ENCODE assay signal across 26 cellular contexts in the genomic region with DNA sequence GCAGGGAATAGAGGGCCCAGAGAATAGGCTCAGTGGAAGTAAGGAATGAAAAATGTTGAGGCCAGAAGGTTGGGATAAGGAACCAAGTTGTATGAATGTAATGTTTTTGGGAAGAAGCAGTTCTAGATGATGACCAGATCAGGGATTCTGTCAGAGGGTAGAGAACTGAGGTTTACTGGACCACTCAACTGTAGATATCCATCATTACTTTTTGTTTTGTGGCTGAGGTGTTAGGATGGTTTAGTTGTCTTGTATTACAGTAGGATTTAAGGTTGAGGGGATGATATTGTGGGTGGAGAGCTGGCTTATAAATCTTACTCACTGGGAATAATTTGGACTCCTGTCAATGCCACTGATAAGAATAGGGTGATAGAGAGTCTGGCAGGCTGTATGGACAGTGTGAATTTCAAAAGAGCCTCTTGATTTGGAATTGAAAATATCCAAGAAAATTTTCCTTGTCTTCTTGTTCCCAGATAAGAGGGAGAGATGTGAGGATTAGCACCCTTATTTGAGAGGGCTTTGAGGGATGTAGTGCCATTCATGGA. TPM values are rescaled to one million over a fixed set of nuclear protein-coding genes. Genes with fewer than 3 reads are reported as not detected.
DNase-seq lines count a peak whose midpoint lies in the region; ATAC-seq and TF ChIP-seq lines count a peak whose summit lies in the region.
"Had no signal": no experiment of that assay in that cellular context is flagged by ENCODE, and none has a peak within 500 bp of the region (broad histone marks: within the 10 kb centered on the region; RNA-seq: fewer than 3 reads in every experiment).

No MANE protein-coding gene starts in this region.

- TF ChIP-seq CTCF in HEK293 (tag by site-specific recombination; IDR thresholded peaks at IDR 0.05) = no peak
- TF ChIP-seq CTCF in mucosa of descending colon (IDR thresholded peaks at IDR 0.05) = no peak

- H3K36me3 Mint-ChIP-seq in activated naive CD4-positive, alpha-beta T cell treated with anti-CD3 and anti-CD28 coated beads, Interleukin-2, amount 50 U/mL, for 72 hours = peaks cover 8 to 44% of the 10 kb centered on the region in 2 donors
- H3K36me3 Mint-ChIP-seq in T-helper 17 cell (ENCODE audit: low read depth) = peaks cover 2% of the 10 kb centered on the region
- H3K36me3 Mint-ChIP-seq: CD4-positive, CD25-positive, alpha-beta regulatory T cell; stimulated activated naive B cell treated with anti-CD40 and anti-IgM and Interleukin-4, amounts not matched to agents 10 μg/mL and 1 μg/mL and 100 μg/mL, for 72 hours had no signal

- no peaks in the 10 kb centered on the region for H3K36me3 ChIP-seq in HEK293 (ENCODE audit: control insufficient read depth in 2 of 2, insufficient read depth in 1 of 2, low read length in 2 of 2)
- no peaks in the 10 kb centered on the region for H3K36me3 ChIP-seq in mucosa of descending colon (ENCODE audit: low read depth)
- H3K36me3 ChIP-seq in SJCRH30 = no peaks in the 10 kb centered on the region
- H3K36me3 ChIP-seq: esophagus squamous epithelium, spleen, tibial artery had no signal

- H3K4me1 ChIP-seq in HEK293 (ENCODE audit: control insufficient read depth, insufficient read depth, low read length) (no peaks in the 10 kb centered on the region), mucosa of descending colon (ENCODE audit: low read depth) (peaks cover 4% of the 10 kb centered on the region), SJCRH30 (no peaks in the 10 kb centered on the region)
- H3K4me1 ChIP-seq: spleen, tibial artery had no signal

- H3K9me3 Mint-ChIP-seq in activated naive CD4-positive, alpha-beta T cell treated with anti-CD3 and anti-CD28 coated beads, Interleukin-2, amount 50 U/mL, for 72 hours = no peaks in the 10 kb centered on the region
- H3K9me3 Mint-ChIP-seq: stimulated activated naive B cell treated with anti-CD40 and anti-IgM and Interleukin-4, amounts not matched to agents 10 μg/mL and 1 μg/mL and 100 μg/mL, for 72 hours; T-helper 1 cell treated with Interleukin-12 subunit alpha and Interleukin-12 subunit beta and Interleukin-4 antibody, amounts not matched to agents 30 μg/mL and 1 μg/mL, for 36 hours had no signal

- peaks cover 16% of the 10 kb centered on the region for H3K4me1 Mint-ChIP-seq in T-helper 17 cell

- H3K27me3 ChIP-seq in SJCRH30 = no peaks in the 10 kb centered on the region
- H3K27me3 ChIP-seq: esophagus squamous epithelium, spleen, tibial artery had no signal

- CTCF ChIA-PET in HEK293 (lab: Yijun Ruan, JAX) = interaction anchor here (1.0 kb wide), 2 partner anchors 13 to 80 kb away, joined by 3 read pairs; no protein-coding TSS in a partner anchor

- intact Hi-C loops in mucosa of descending colon (cut with DNase I, micrococcal nuclease) = no loop called here

- no peak for DNase-seq in activated naive CD4-positive, alpha-beta T cell treated with anti-CD3 and anti-CD28 coated beads, Interleukin-2, amount 50 U/mL, for 72 hours (ENCODE audit: low spot score in 2 of 2)
- DNase-seq in activated naive CD4-positive, alpha-beta T cell treated with anti-CD3 and anti-CD28 coated beads, Interleukin-2, amount 50 U/mL, for 16 hours = no peak
- DNase-seq in mucosa of descending colon (no peak), SJCRH30 (no peak), T-helper 17 cell (no peak)
- DNase-seq: activated T-cell treated with anti-CD3 and anti-CD28 coated beads, Interleukin-2, amount 50 U/mL, for 1 hour; CD4-positive, CD25-positive, alpha-beta regulatory T cell; cortex of kidney; esophagus squamous epithelium; left cardiac atrium; naive thymus-derived CD4-positive, alpha-beta T cell; NCI-H1048; NCI-H1694 treated with DMSO at 0.1 percent for 48 hours; NCI-H2171; NCI-H526; retina; spleen; stimulated activated CD4-positive, alpha-beta T cell treated with anti-CD3 and anti-CD28 coated beads, Interleukin-4, amount 100 ng/mL, for 1 hour; stimulated activated naive B cell treated with anti-CD40 and anti-IgM and Interleukin-4, amounts not matched to agents 10 μg/mL and 1 μg/mL and 100 μg/mL, for 72 hours; tibial artery had no signal

- ATAC-seq in activated naive CD4-positive, alpha-beta T cell treated with anti-CD3 and anti-CD28 coated beads, Interleukin-2, amount 50 U/mL, for 72 hours = peak in 1 of 2 donors; percentile 44
- ATAC-seq in mucosa of descending colon (peak; percentile 21), T-helper 17 cell (no peak)
- ATAC-seq: HCT116; naive thymus-derived CD4-positive, alpha-beta T cell; stimulated activated naive B cell treated with anti-CD40 and anti-IgM and Interleukin-4, amounts not matched to agents 10 μg/mL and 1 μg/mL and 100 μg/mL, for 72 hours had no signal

- H3K27me3 Mint-ChIP-seq in T-helper 17 cell = no peaks in the 10 kb centered on the region
- H3K27me3 Mint-ChIP-seq: CD4-positive, CD25-positive, alpha-beta regulatory T cell; naive thymus-derived CD4-positive, alpha-beta T cell had no signal

- H3K4me3 ChIP-seq in HEK293 (ENCODE audit: low read depth, low read length) (no peak overlapping the region), mucosa of descending colon (no peak overlapping the region), SJCRH30 (no peak overlapping the region)
- H3K4me3 ChIP-seq: esophagus squamous epithelium, spleen, tibial artery had no signal

- H3K27ac ChIP-seq in HEK293 (ENCODE audit: extremely low read depth, low read depth, low read length) (no peak overlapping the region), angular gyrus (ENCODE audit: low read depth, low read length) (peak overlapping the region; percentile 74), SJCRH30 (no peak overlapping the region)
- H3K27ac ChIP-seq: HL-60, spleen, tibial artery, VCaP had no signal

- H3K27ac Mint-ChIP-seq in activated naive CD4-positive, alpha-beta T cell treated with anti-CD3 and anti-CD28 coated beads, Interleukin-2, amount 50 U/mL, for 72 hours = peak overlapping the region; percentile 56 to 91
- no peak overlapping the region for H3K27ac Mint-ChIP-seq in T-helper 17 cell
- H3K27ac Mint-ChIP-seq: stimulated activated naive B cell treated with anti-CD40 and anti-IgM and Interleukin-4, amounts not matched to agents 10 μg/mL and 1 μg/mL and 100 μg/mL, for 72 hours; T-helper 1 cell treated with Interleukin-12 subunit alpha and Interleukin-12 subunit beta and Interleukin-4 antibody, amounts not matched to agents 30 μg/mL and 1 μg/mL, for 36 hours had no signal

- no peaks in the 10 kb centered on the region for H3K9me3 ChIP-seq in HEK293 (ENCODE audit: control insufficient read depth, insufficient read depth, low read depth, low read length)
- no peaks in the 10 kb centered on the region for H3K9me3 ChIP-seq in mucosa of descending colon
- peaks cover 2% of the 10 kb centered on the region; the same call in 1 of the 2 replicates for H3K9me3 ChIP-seq in SJCRH30 (replicated peaks)
- H3K9me3 ChIP-seq in T-helper 17 cell (ENCODE audit: control insufficient read depth, low read length, poor library complexity, severe bottlenecking) = no peaks in the 10 kb centered on the region
- H3K9me3 ChIP-seq: esophagus squamous epithelium, spleen, tibial artery had no signal

- POLR2A ChIA-PET in HEK293 (lab: Yijun Ruan, JAX) = no interaction called here

- no peak overlapping the region for H3K4me3 Mint-ChIP-seq in T-helper 17 cell
- H3K4me3 Mint-ChIP-seq: CD4-positive, CD25-positive, alpha-beta regulatory T cell; T-helper 1 cell treated with Interleukin-12 subunit alpha and Interleukin-12 subunit beta and Interleukin-4 antibody, amounts not matched to agents 30 μg/mL and 1 μg/mL, for 36 hours had no signal

TF ChIP-seq in HEK293, 187 proteins besides CTCF, POLR2A, EP300 and RAD21:
- no peak for TF ChIP-seq ZNF768 (tag by site-specific recombination; IDR thresholded peaks at IDR 0.05)
- peak; percentile 28; the same call in 1 of the 2 replicates for TF ChIP-seq EGR2 (tag by site-specific recombination; IDR thresholded peaks at IDR 0.05; ENCODE audit: low read depth)
- TF ChIP-seq ZNF473 (tag by site-specific recombination; IDR thresholded peaks at IDR 0.05) = no peak
- no peak for TF ChIP-seq ZNF37A (tag by site-specific recombination; IDR thresholded peaks at IDR 0.05)

RNA-seq across cellular contexts. Expression of a gene that starts 22.6 kb away (rescaled TPM):
- 100 to 1,000 TPM; 107 to 152 TPM for total RNA-seq in activated naive CD4-positive, alpha-beta T cell treated with anti-CD3 and anti-CD28 coated beads, Interleukin-2, amount 50 U/mL, for 72 hours
- total RNA-seq in mucosa of descending colon (100 to 1,000 TPM in 2 of 3 donors, 10 to 100 TPM in 1; 64.9 to 141 (median 136) TPM), T-helper 17 cell (1 to 10 TPM in 1 of 2 donors, under 1 TPM in 1; 0.60 to 3.9 TPM)
- 51.3 and 55.7 TPM in 2 replicates for total RNA-seq in SJCRH30 (2014; rRNA removed; shearing (Covaris generic))

Comparison
In these comparisons a context has a peak if more than half of its experiments do, and no peak if none do; other contexts are left out.
1. RNA of a gene that starts 22.6 kb away (total RNA-seq): 107 to 152 TPM in activated naive CD4-positive, alpha-beta T cell treated with anti-CD3 and anti-CD28 coated beads, Interleukin-2, amount 50 U/mL, for 72 hours, 64.9 to 141 TPM in mucosa of descending colon and 51.3 to 55.7 TPM in SJCRH30; 0.60 to 3.9 TPM in T-helper 17 cell; every median in the first group is over 10 times any median in the second.